8 cellular contexts compared by ENCODE assay signal in genomic region chr7:26397786-26398435, GRCh38.
A peak's percentile ranks its signal among the peaks of the same experiment; 100 is the strongest.
DNase-seq lines count a peak whose midpoint lies in the region; ATAC-seq, FAIRE-seq and TF ChIP-seq lines count a peak whose summit lies in the region.

No MANE protein-coding gene starts in this region.

- no peak overlapping the region for H3K27ac ChIP-seq in brain microvascular endothelial cell
- H3K27ac ChIP-seq in keratinocyte (ENCODE audit: control insufficient read depth, insufficient read depth, low read length), result no peak overlapping the region

- no peaks in the 10 kb centered on the region for H3K36me3 ChIP-seq in brain microvascular endothelial cell (replicated peaks)
- H3K36me3 ChIP-seq in keratinocyte (ENCODE audit: control insufficient read depth in 2 of 2, extremely low read depth in 1 of 2, insufficient read depth in 2 of 2, low read length in 2 of 2), result no peaks in the 10 kb centered on the region

- H3K27me3 ChIP-seq in brain microvascular endothelial cell (replicated peaks) (peaks cover 3% of the 10 kb centered on the region), keratinocyte (ENCODE audit: control insufficient read depth, extremely low read depth, insufficient read depth, low read length) (no peaks in the 10 kb centered on the region)

- DNase-seq in ACHN (peak; percentile 65), NCI-H510A treated with DMSO at 0.1 percent for 48 hours (lab: John Stamatoyannopoulos, UW) (peak; percentile 38), brain microvascular endothelial cell (no peak), keratinocyte (ENCODE audit: low read depth, low spot score) (no peak), NCI-H2029 treated with DMSO at 0.1 percent for 48 hours (lab: John Stamatoyannopoulos, UW) (no peak)
- DNase-seq in stimulated activated CD4-positive, alpha-beta T cell treated with anti-CD3 and anti-CD28 coated beads, Interleukin-1b, Interleukin-23, amount 100 ng/mL, for 48 hours, result peak; percentile 14

- peak overlapping the region; percentile 56 for H3K4me3 ChIP-seq in brain microvascular endothelial cell (ENCODE audit: low read depth, low read length)
- H3K4me3 ChIP-seq in keratinocyte (ENCODE audit: control insufficient read depth in 2 of 3, extremely low read depth in 1 of 3, insufficient read depth in 2 of 3, low read depth in 1 of 3, low read length in 3 of 3), result peak overlapping the region; percentile 39 to 71 (median 52)

- peak; percentile 25 for ATAC-seq in HG02642 (IDR thresholded peaks at IDR 0.05; ENCODE audit: poor library complexity, unreplicated experiment)

- peak overlapping the region; percentile 69 for H3K4me2 ChIP-seq in keratinocyte (ENCODE audit: control insufficient read depth, extremely low read depth, insufficient read depth, low read depth, low read length)

- H4K20me1 ChIP-seq in keratinocyte (ENCODE audit: control insufficient read depth, extremely low read depth, insufficient read depth, low read length), result no peaks in the 10 kb centered on the region

- H3K9me1 ChIP-seq in keratinocyte (ENCODE audit: control insufficient read depth, extremely low read depth, insufficient read depth, low read length), result no peaks in the 10 kb centered on the region

- H3K9ac ChIP-seq in keratinocyte (ENCODE audit: control insufficient read depth, extremely low read depth, insufficient read depth, low read length), result peak overlapping the region; percentile 34

- H3K79me2 ChIP-seq in keratinocyte (ENCODE audit: control insufficient read depth, insufficient read depth, low read length), result no peaks in the 10 kb centered on the region

- no peaks in the 10 kb centered on the region for H3K9me3 ChIP-seq in keratinocyte (ENCODE audit: control insufficient read depth, low read depth, low read length)

- H2AFZ ChIP-seq in keratinocyte (ENCODE audit: control insufficient read depth, low read length), result peak overlapping the region; percentile 62

- FAIRE-seq in keratinocyte (lab: Jason Lieb, UNC), result no peak

- in situ Hi-C loops in ACHN (cut with HindIII; ENCODE audit: low pct_ligation_motif_present, low pct_unique_long_range_greater_than_20kb, low sequenced_read_pairs) (no loop called here), brain microvascular endothelial cell (cut with HindIII; ENCODE audit: low pct_ligation_motif_present, low sequenced_read_pairs) (no loop called here)

- peaks cover 10% of the 10 kb centered on the region for H3K4me1 ChIP-seq in keratinocyte (ENCODE audit: control insufficient read depth, extremely low read depth, insufficient read depth, low read length)

- peak; percentile 14; the same call in 1 of the 3 replicates for TF ChIP-seq CTCF in GM12872 (IDR thresholded peaks at IDR 0.05; ENCODE audit: insufficient read depth, low read depth, low read length)
- TF ChIP-seq CTCF in brain microvascular endothelial cell (IDR thresholded peaks at IDR 0.05; ENCODE audit: low read depth, low read length, missing control alignments), result no peak
- no peak for TF ChIP-seq CTCF in keratinocyte (optimal IDR thresholded peaks at IDR 0.05 in 1 of 3, IDR thresholded peaks at IDR 0.05 in 1 of 3, conservative IDR thresholded peaks at IDR 0.05 in 1 of 3; ENCODE audit: extremely low read depth in 1 of 3, insufficient read depth in 2 of 3, low read length in 3 of 3)

- dilution Hi-C loops in keratinocyte (cut with MboI; ENCODE audit: extremely low pct_ligation_motif_present, low sequenced_read_pairs), result no loop called here

Comparison
In these comparisons a context has a peak if more than half of its experiments do, and no peak if none do; other contexts are left out.
1. DNase-seq: peak in ACHN (single experiment), NCI-H510A treated with DMSO at 0.1 percent for 48 hours (single experiment) and stimulated activated CD4-positive, alpha-beta T cell treated with anti-CD3 and anti-CD28 coated beads, Interleukin-1b, Interleukin-23, amount 100 ng/mL, for 48 hours (single experiment); none in brain microvascular endothelial cell (single experiment), keratinocyte (single experiment) and NCI-H2029 treated with DMSO at 0.1 percent for 48 hours (single experiment).